ENCODE assay signal across 9 cellular contexts in genomic region chr2:172103471-172104292, GRCh38. TPM values are rescaled to one million over a fixed set of nuclear protein-coding genes. Genes with fewer than 3 reads are reported as not detected.
DNase-seq lines count a peak whose midpoint lies in the region; ATAC-seq and TF ChIP-seq lines count a peak whose summit lies in the region.
"Had no signal": no experiment of that assay in that cellular context is flagged by ENCODE, and none has a peak within 500 bp of the region (broad histone marks: within the 10 kb centered on the region; RNA-seq: fewer than 3 reads in every experiment).

No MANE protein-coding gene starts in this region.

- CTCF ChIA-PET in activated naive CD4-positive, alpha-beta T cell treated with anti-CD3 and anti-CD28 coated beads, Interleukin-2, amount 10 ng/mL, durations not matched to agents 7 days and 5 days (lab: Charles Lee) = interaction anchor here (0.5 to 7.9 kb wide), 14 partner anchors 13 to 537 kb away, joined by 3 to 103 read pairs (median 4); partner anchors contain the start of gene HAT1

- H3K9me3 Mint-ChIP-seq in activated naive CD4-positive, alpha-beta T cell treated with anti-CD3 and anti-CD28 coated beads, Interleukin-2, amount 10 ng/mL, durations not matched to agents 7 days and 5 days = no peaks in the 10 kb centered on the region

- H3K4me1 ChIP-seq in RWPE2 (ENCODE audit: insufficient read depth, poor library complexity, severe bottlenecking) = peaks cover 10% of the 10 kb centered on the region

- no peaks in the 10 kb centered on the region for H3K27me3 ChIP-seq in RWPE2 (ENCODE audit: insufficient read depth, poor library complexity, severe bottlenecking)

- peaks cover 62% of the 10 kb centered on the region for H3K4me1 Mint-ChIP-seq in activated naive CD4-positive, alpha-beta T cell treated with anti-CD3 and anti-CD28 coated beads, Interleukin-2, amount 10 ng/mL, durations not matched to agents 7 days and 5 days

- peak; percentile 35; the same call in 2 of the 3 replicates for ATAC-seq in RWPE2 (ENCODE audit: low read depth)
- ATAC-seq in HG02759 (IDR thresholded peaks at IDR 0.05; ENCODE audit: unreplicated experiment) = no peak
- ATAC-seq in HG03571 (IDR thresholded peaks at IDR 0.05; ENCODE audit: unreplicated experiment) = no peak

- DNase-seq in DMS53 (lab: John Stamatoyannopoulos, UW) (peak; percentile 94), RWPE2 (ENCODE audit: low spot score) (peak; percentile 84), globus pallidus (ENCODE audit: low spot score) (peak; percentile 79), pons (ENCODE audit: low spot score) (peak; percentile 79)
- peak; percentile 54 for DNase-seq in Jurkat, Clone E6-1 (ENCODE audit: low read depth, low spot score)
- DNase-seq in activated naive CD4-positive, alpha-beta T cell treated with anti-CD3 and anti-CD28 coated beads, Interleukin-2, amount 10 ng/mL, durations not matched to agents 7 days and 5 days = peak; percentile 77

- H3K9me3 ChIP-seq in RWPE2 (ENCODE audit: severe bottlenecking) = no peaks in the 10 kb centered on the region

- H3K36me3 ChIP-seq in RWPE2 (ENCODE audit: low read depth) = no peaks in the 10 kb centered on the region

- H3K4me3 ChIP-seq in Jurkat, Clone E6-1 (ENCODE audit: low read length) = peak overlapping the region; percentile 68
- H3K4me3 ChIP-seq in RWPE2 (ENCODE audit: severe bottlenecking) = peak overlapping the region; percentile 47

- H3K4me3 Mint-ChIP-seq in activated naive CD4-positive, alpha-beta T cell treated with anti-CD3 and anti-CD28 coated beads, Interleukin-2, amount 10 ng/mL, durations not matched to agents 7 days and 5 days = peak overlapping the region; percentile 75

- H3K36me3 Mint-ChIP-seq in activated naive CD4-positive, alpha-beta T cell treated with anti-CD3 and anti-CD28 coated beads, Interleukin-2, amount 10 ng/mL, durations not matched to agents 7 days and 5 days = peaks cover 3% of the 10 kb centered on the region

- TF ChIP-seq CTCF in RWPE2 (IDR thresholded peaks at IDR 0.05; ENCODE audit: poor library complexity, severe bottlenecking) = peak; percentile 98

- no peak overlapping the region for H3K27ac Mint-ChIP-seq in activated naive CD4-positive, alpha-beta T cell treated with anti-CD3 and anti-CD28 coated beads, Interleukin-2, amount 10 ng/mL, durations not matched to agents 7 days and 5 days

- peaks cover 99% of the 10 kb centered on the region for H3K27me3 Mint-ChIP-seq in activated naive CD4-positive, alpha-beta T cell treated with anti-CD3 and anti-CD28 coated beads, Interleukin-2, amount 10 ng/mL, durations not matched to agents 7 days and 5 days

- peak overlapping the region; percentile 42 for H3K27ac ChIP-seq in RWPE2 (ENCODE audit: poor library complexity, severe bottlenecking)

RNA-seq across cellular contexts. Expression of gene DLX2, which starts 1.0 kb away (rescaled TPM):
- polyA plus RNA-seq in Jurkat, Clone E6-1 (2012; ENCODE audit: insufficient read depth, insufficient read length) = 0.42 TPM
- polyA plus RNA-seq: esophagus had no signal

RNA-seq across cellular contexts. Expression of gene DLX1, which starts 18.4 kb away (rescaled TPM):
- 2.7 TPM for polyA plus RNA-seq in Jurkat, Clone E6-1 (2012; ENCODE audit: insufficient read depth, insufficient read length)
